In the genomic region with DNA sequence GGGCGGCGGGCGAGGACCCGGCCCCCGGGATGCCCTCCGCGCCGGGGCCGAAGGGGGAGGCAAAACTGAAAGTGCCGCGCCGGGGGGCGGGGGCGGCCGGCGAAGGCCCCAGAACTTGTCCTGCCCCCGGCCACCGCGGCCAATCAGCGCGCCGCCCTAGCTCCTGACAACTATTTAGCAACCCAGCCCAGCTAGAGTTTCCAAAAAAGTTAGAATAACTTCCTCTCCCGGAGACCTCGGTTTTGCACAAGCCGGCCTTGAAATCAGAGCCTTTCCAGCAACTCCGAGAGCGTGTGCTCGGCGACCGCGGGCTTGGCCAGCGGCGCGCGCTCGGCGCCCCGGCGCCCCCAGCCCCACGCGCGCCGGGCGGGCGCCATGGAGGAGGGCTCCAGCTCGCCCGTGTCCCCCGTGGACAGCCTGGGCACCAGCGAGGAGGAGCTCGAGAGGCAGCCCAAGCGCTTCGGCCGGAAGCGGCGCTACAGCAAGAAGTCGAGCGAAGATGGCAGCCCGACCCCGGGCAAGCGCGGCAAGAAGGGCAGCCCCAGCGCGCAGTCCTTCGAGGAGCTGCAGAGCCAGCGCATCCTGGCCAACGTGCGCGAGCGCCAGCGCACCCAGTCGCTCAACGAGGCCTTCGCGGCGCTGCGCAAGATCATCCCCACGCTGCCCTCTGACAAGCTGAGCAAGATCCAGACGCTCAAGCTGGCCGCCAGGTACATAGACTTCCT, we compare ENCODE assay signal across 8 cellular contexts. TPM values are rescaled to one million over a fixed set of nuclear protein-coding genes. Genes with fewer than 3 reads are reported as not detected.
DNase-seq lines count a peak whose midpoint lies in the region; ATAC-seq, FAIRE-seq and TF ChIP-seq lines count a peak whose summit lies in the region.

A gene (plus strand): TSS at position 245 of the 725 bp plus-strand sequence. CDS start 131 bp downstream, at position 376.

- CTCF ChIA-PET in AG04450 (lab: Charles Lee) = interaction anchor here (0.9 to 1.2 kb wide), 4 partner anchors 62 to 510 kb away, joined by 3 to 5 read pairs (median 4); no protein-coding TSS in a partner anchor
- CTCF ChIA-PET in CD4-positive, alpha-beta T cell (lab: Charles Lee) = no interaction called here
- CTCF ChIA-PET in activated naive CD4-positive, alpha-beta T cell treated with anti-CD3 and anti-CD28 coated beads, Interleukin-2, amount 10 ng/mL, durations not matched to agents 7 days and 5 days (lab: Charles Lee) = no interaction called here

- no peaks in the 10 kb centered on the region for H3K4me1 Mint-ChIP-seq in CD4-positive, alpha-beta T cell (ENCODE audit: low read depth)
- no peaks in the 10 kb centered on the region for H3K4me1 Mint-ChIP-seq in activated naive CD4-positive, alpha-beta T cell treated with anti-CD3 and anti-CD28 coated beads, Interleukin-2, amount 10 ng/mL, durations not matched to agents 7 days and 5 days

- H3K9me3 Mint-ChIP-seq in CD4-positive, alpha-beta T cell = no peaks in the 10 kb centered on the region
- H3K9me3 Mint-ChIP-seq in activated naive CD4-positive, alpha-beta T cell treated with anti-CD3 and anti-CD28 coated beads, Interleukin-2, amount 10 ng/mL, durations not matched to agents 7 days and 5 days = no peaks in the 10 kb centered on the region

- no peak within 1 kb of the TSS for H3K4me3 Mint-ChIP-seq in CD4-positive, alpha-beta T cell
- H3K4me3 Mint-ChIP-seq in activated naive CD4-positive, alpha-beta T cell treated with anti-CD3 and anti-CD28 coated beads, Interleukin-2, amount 10 ng/mL, durations not matched to agents 7 days and 5 days = no peak within 1 kb of the TSS

- H3K9me3 ChIP-seq in AG04450 (ENCODE audit: control insufficient read depth, insufficient read depth, low read length) = no peaks in the 10 kb centered on the region; the same call in 1 of the 2 replicates
- H3K9me3 ChIP-seq in CD4-positive, alpha-beta T cell (ENCODE audit: control insufficient read depth, low read length) = no peaks in the 10 kb centered on the region

- POLR2A ChIA-PET in AG04450 (lab: Yijun Ruan, JAX) = interaction anchor here (0.7 to 1.5 kb wide), 6 partner anchors 16 to 155 kb away, joined by 3 to 9 read pairs (median 3); no protein-coding TSS in a partner anchor
- POLR2A ChIA-PET in CD4-positive, alpha-beta T cell (lab: Charles Lee) = no interaction called here

- peak; percentile 25 for TF ChIP-seq CTCF in AG04450 (IDR thresholded peaks at IDR 0.05; ENCODE audit: low read depth, low read length)
- TF ChIP-seq CTCF in CD4-positive, alpha-beta T cell (IDR thresholded peaks at IDR 0.05) = no peak

- ATAC-seq in esophagus mucosa = peak; percentile 22
- no peak for ATAC-seq in CD4-positive, alpha-beta T cell (ENCODE audit: poor library complexity)

- H3K4me3 ChIP-seq in AG04450 (ENCODE audit: low read depth, low read length) = peak within 1 kb of the TSS; percentile 96

- peak; percentile 75 for DNase-seq in AG04450 (ENCODE audit: low read depth, low spot score)
- DNase-seq in NCI-H1105 treated with DMSO at 0.1 percent for 48 hours (lab: John Stamatoyannopoulos, UW) = peak; percentile 40
- peak; percentile 80 for DNase-seq in myocyte (ENCODE audit: low read depth)
- no peak for DNase-seq in CD4-positive, alpha-beta T cell
- no peak for DNase-seq in T-helper 1 cell
- DNase-seq in GM19239 (ENCODE audit: insufficient read length, low spot score) = no peak
- DNase-seq in activated naive CD4-positive, alpha-beta T cell treated with anti-CD3 and anti-CD28 coated beads, Interleukin-2, amount 10 ng/mL, durations not matched to agents 7 days and 5 days = no peak

- peaks cover 2% of the 10 kb centered on the region for H3K27me3 ChIP-seq in AG04450 (ENCODE audit: control insufficient read depth, insufficient read depth, low read length)
- peaks cover 78% of the 10 kb centered on the region for H3K27me3 ChIP-seq in CD4-positive, alpha-beta T cell (ENCODE audit: control insufficient read depth, insufficient read depth, low read length)

- no peak within 1 kb of the TSS for H3K27ac Mint-ChIP-seq in CD4-positive, alpha-beta T cell
- no peak within 1 kb of the TSS for H3K27ac Mint-ChIP-seq in activated naive CD4-positive, alpha-beta T cell treated with anti-CD3 and anti-CD28 coated beads, Interleukin-2, amount 10 ng/mL, durations not matched to agents 7 days and 5 days

- peak within 1 kb of the TSS; percentile 77 for H3K27ac ChIP-seq in AG04450 (ENCODE audit: low read depth, low read length)
- no peak within 1 kb of the TSS for H3K27ac ChIP-seq in CD4-positive, alpha-beta T cell (ENCODE audit: low read depth, low read length)

- peaks cover 66% of the 10 kb centered on the region for H3K27me3 Mint-ChIP-seq in CD4-positive, alpha-beta T cell
- peaks cover 78% of the 10 kb centered on the region for H3K27me3 Mint-ChIP-seq in activated naive CD4-positive, alpha-beta T cell treated with anti-CD3 and anti-CD28 coated beads, Interleukin-2, amount 10 ng/mL, durations not matched to agents 7 days and 5 days

- H3K36me3 Mint-ChIP-seq in CD4-positive, alpha-beta T cell (ENCODE audit: low read depth) = no peaks in the 10 kb centered on the region
- no peaks in the 10 kb centered on the region for H3K36me3 Mint-ChIP-seq in activated naive CD4-positive, alpha-beta T cell treated with anti-CD3 and anti-CD28 coated beads, Interleukin-2, amount 10 ng/mL, durations not matched to agents 7 days and 5 days

- intact Hi-C loops in CD4-positive, alpha-beta T cell (cut with DNase I, micrococcal nuclease) = no loop called here

- no peak for FAIRE-seq in GM19239 (lab: Jason Lieb, UNC)

RNA-seq across cellular contexts. Expression of the gene that starts here (rescaled TPM):
- 15.6 and 15.7 TPM in 2 replicates for polyA plus RNA-seq in AG04450 (2011; rRNA removed)
- polyA minus RNA-seq in AG04450 (2011; rRNA and poly(A)+ RNA removed) = 10.5 and 11.2 TPM in 2 replicates
- total RNA-seq in esophagus mucosa (0.48 TPM), myocyte (5.0 and 9.2 TPM in 2 replicates)
- polyA plus RNA-seq in myocyte (2012) = 4.6 TPM
- not detected for total RNA-seq in CD4-positive, alpha-beta T cell

Comparison
In these comparisons a context has a peak if more than half of its experiments do, and no peak if none do; other contexts are left out.
1. Peak in ATAC-seq in esophagus mucosa; RNA of the gene not detected or under 1 TPM.
2. DNase-seq: peak in AG04450 (single experiment), NCI-H1105 treated with DMSO at 0.1 percent for 48 hours (single experiment) and myocyte (single experiment); none in CD4-positive, alpha-beta T cell (0 of 10), T-helper 1 cell (0 of 5), GM19239 (single experiment) and activated naive CD4-positive, alpha-beta T cell treated with anti-CD3 and anti-CD28 coated beads, Interleukin-2, amount 10 ng/mL, durations not matched to agents 7 days and 5 days (single experiment).